ENCODE assay signal across 1 cellular context in genomic region chr13:42816538-42816937, GRCh38.
TF ChIP-seq lines count a peak whose summit lies in the region.

No MANE protein-coding gene starts in this region.

TF ChIP-seq in HCT116, 20 proteins besides CTCF, POLR2A, EP300 and RAD21 (continued from another document):
- TF ChIP-seq ZBTB33 (IDR thresholded peaks at IDR 0.05; ENCODE audit: extremely low read depth, insufficient replicate concordance, low read length) = no peak
- no peak for TF ChIP-seq ATF3 (IDR thresholded peaks at IDR 0.05)
- no peak for TF ChIP-seq ZFX (IDR thresholded peaks at IDR 0.05)
- TF ChIP-seq EZH2 (IDR thresholded peaks at IDR 0.05) = no peak
- TF ChIP-seq JUND (IDR thresholded peaks at IDR 0.05) = no peak
- no peak for TF ChIP-seq TCF7L2 (IDR thresholded peaks at IDR 0.05; ENCODE audit: borderline replicate concordance, extremely low read depth, insufficient read depth, insufficient read length)
